ENCODE assay signal across 8 cellular contexts in the genomic region with DNA sequence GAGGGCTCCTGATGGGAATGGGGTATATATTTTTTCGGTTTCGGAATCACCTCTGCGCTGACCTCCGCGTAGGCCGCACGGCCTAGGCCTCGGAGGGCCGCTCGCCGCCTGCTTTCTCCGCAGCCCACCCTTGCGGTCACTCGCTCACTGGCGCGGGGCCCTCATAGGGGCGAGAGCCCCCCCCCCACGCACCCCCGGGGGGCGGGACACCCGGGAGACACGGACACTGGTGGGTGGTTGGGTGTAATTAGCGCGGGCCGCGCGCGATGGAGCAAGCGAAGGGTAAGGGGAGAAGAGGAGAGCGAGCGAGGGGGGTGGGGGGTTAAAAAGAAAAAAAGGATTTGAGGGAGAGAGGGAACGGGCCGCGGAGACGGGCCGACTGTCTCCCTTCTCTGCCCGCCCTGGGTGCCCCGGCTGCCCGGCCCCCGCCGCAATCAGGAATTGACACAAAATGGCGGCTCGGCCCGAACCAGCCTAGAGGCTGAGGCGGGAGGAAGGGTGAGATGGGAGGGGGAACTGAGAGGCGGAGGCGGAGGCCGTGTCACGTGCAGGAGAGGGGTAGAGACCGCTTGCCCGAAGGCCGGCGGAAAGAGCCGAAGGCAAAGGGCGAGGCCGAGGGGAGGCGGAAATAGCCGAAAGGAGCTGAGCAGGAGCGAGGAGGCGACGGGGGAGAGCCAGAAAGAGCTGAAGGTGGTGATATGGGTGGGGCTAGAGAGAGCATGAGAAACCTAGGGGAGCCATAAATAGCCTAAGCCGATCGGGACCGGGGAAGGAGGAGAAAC. TPM values are rescaled to one million over a fixed set of nuclear protein-coding genes. Genes with fewer than 3 reads are reported as not detected.
DNase-seq lines count a peak whose midpoint lies in the region; ATAC-seq and TF ChIP-seq lines count a peak whose summit lies in the region.

No MANE protein-coding gene starts in this region.

- WGBS in liver, result under 1% methylated on average over 64 of the region's 64 CpGs

- TF ChIP-seq CTCF in liver (IDR thresholded peaks at IDR 0.05; ENCODE audit: low read depth, low read length, missing input control), result no peak

- peaks cover 19% of the 10 kb centered on the region for H3K36me3 Mint-ChIP-seq in CD4-positive, CD25-positive, alpha-beta regulatory T cell
- H3K36me3 Mint-ChIP-seq in activated CD4-positive, alpha-beta memory T cell treated with anti-CD3 and anti-CD28 coated beads for 36 hours, result peaks cover 37% of the 10 kb centered on the region

- POLR2A ChIA-PET in activated CD4-positive, alpha-beta memory T cell treated with anti-CD3 and anti-CD28 coated beads for 36 hours (lab: Charles Lee), result interaction anchor here (0.6 to 9.4 kb wide), 21 partner anchors 13 to 510 kb away, joined by 3 to 205 read pairs (median 4); partner anchors contain the start of genes CCDC9, SAE1 and SLC1A5

- peaks cover 39% of the 10 kb centered on the region for H3K4me1 ChIP-seq in CD4-positive, CD25-positive, alpha-beta regulatory T cell (ENCODE audit: control insufficient read depth, insufficient read depth, low read length, poor library complexity, severe bottlenecking)
- H3K4me1 ChIP-seq in liver (ENCODE audit: control insufficient read depth in 4 of 4, insufficient read depth in 4 of 4, low read length in 3 of 4), result peaks cover 0 to 25% (median 10%) of the 10 kb centered on the region in 4 donors

- CTCF ChIA-PET in activated CD4-positive, alpha-beta memory T cell treated with anti-CD3 and anti-CD28 coated beads for 36 hours (lab: Charles Lee), result interaction anchor here (0.6 to 4.8 kb wide), 20 partner anchors 11 to 177 kb away, joined by 3 to 31 read pairs (median 4); no protein-coding TSS in a partner anchor

- H3K36me3 ChIP-seq in CD4-positive, CD25-positive, alpha-beta regulatory T cell (ENCODE audit: control insufficient read depth, insufficient read depth, low read length), result peaks cover 5% of the 10 kb centered on the region
- peaks cover 0 to 4% (median 2%) of the 10 kb centered on the region in 4 donors for H3K36me3 ChIP-seq in liver (ENCODE audit: control insufficient read depth in 4 of 4, insufficient read depth in 3 of 4, low read depth in 1 of 4, low read length in 3 of 4)

- H3K9ac ChIP-seq in liver (ENCODE audit: low read depth in 1 of 2, low read length in 2 of 2), result peak overlapping the region; percentile 94 to 99

- peaks cover 13 to 39% (median 31%) of the 10 kb centered on the region in 4 donors for H3K4me1 Mint-ChIP-seq in CD4-positive, CD25-positive, alpha-beta regulatory T cell
- H3K4me1 Mint-ChIP-seq in activated CD4-positive, alpha-beta memory T cell treated with anti-CD3 and anti-CD28 coated beads for 36 hours (ENCODE audit: low read depth), result peaks cover 27% of the 10 kb centered on the region

- no peaks in the 10 kb centered on the region for H3K9me3 ChIP-seq in CD4-positive, CD25-positive, alpha-beta regulatory T cell (ENCODE audit: control insufficient read depth in 2 of 2, low read length in 2 of 2)
- no peaks in the 10 kb centered on the region for H3K9me3 ChIP-seq in liver (ENCODE audit: control insufficient read depth in 4 of 4, low read length in 3 of 4)

- H3K27me3 Mint-ChIP-seq in CD4-positive, CD25-positive, alpha-beta regulatory T cell, result peaks cover 12% of the 10 kb centered on the region
- no peaks in the 10 kb centered on the region for H3K27me3 Mint-ChIP-seq in activated CD4-positive, alpha-beta memory T cell treated with anti-CD3 and anti-CD28 coated beads for 36 hours

- H3K9me3 Mint-ChIP-seq in CD4-positive, CD25-positive, alpha-beta regulatory T cell, result peaks cover 0 to 3% (median 0%) of the 10 kb centered on the region in 7 donors
- no peaks in the 10 kb centered on the region for H3K9me3 Mint-ChIP-seq in activated CD4-positive, alpha-beta memory T cell treated with anti-CD3 and anti-CD28 coated beads for 36 hours

- TF ChIP-seq RAD21 in liver (IDR thresholded peaks at IDR 0.05), result no peak

- intact Hi-C loops in activated CD4-positive, alpha-beta memory T cell treated with anti-CD3 and anti-CD28 coated beads for 36 hours (cut with micrococcal nuclease), result loop anchor here (1.0 to 5.0 kb wide), 12 partner anchors 17 to 487 kb away; partner anchors contain the start of genes CCDC9, INAFM1, NAPA and SAE1

- peak overlapping the region; percentile 90 to 100 (median 99) for H3K4me3 Mint-ChIP-seq in CD4-positive, CD25-positive, alpha-beta regulatory T cell
- H3K4me3 Mint-ChIP-seq in activated CD4-positive, alpha-beta memory T cell treated with anti-CD3 and anti-CD28 coated beads for 36 hours, result peak overlapping the region; percentile 85

- H3K27ac Mint-ChIP-seq in CD4-positive, CD25-positive, alpha-beta regulatory T cell, result peak overlapping the region; percentile 99 to 100 (median 99)
- H3K27ac Mint-ChIP-seq in activated CD4-positive, alpha-beta memory T cell treated with anti-CD3 and anti-CD28 coated beads for 36 hours, result peak overlapping the region; percentile 97

- peak; percentile 83 to 86 for ATAC-seq in CD4-positive, CD25-positive, alpha-beta regulatory T cell (ENCODE audit: low read depth in 2 of 2)
- ATAC-seq in GM19452 (IDR thresholded peaks at IDR 0.05; ENCODE audit: unreplicated experiment) (peak; percentile 77), HG03575 (IDR thresholded peaks at IDR 0.05; ENCODE audit: extremely low read depth, insufficient number of reproducible peaks, low FRiP score, unreplicated experiment) (peak; percentile 55)

- no peaks in the 10 kb centered on the region for H3K27me3 ChIP-seq in CD4-positive, CD25-positive, alpha-beta regulatory T cell (ENCODE audit: control insufficient read depth, insufficient read depth, low read length)
- no peaks in the 10 kb centered on the region for H3K27me3 ChIP-seq in liver (ENCODE audit: control insufficient read depth in 4 of 4, insufficient read depth in 4 of 4, low read length in 3 of 4)

- DNase-seq in CD4-positive, CD25-positive, alpha-beta regulatory T cell, result peak; percentile 100
- DNase-seq in NCI-H82 (lab: John Stamatoyannopoulos, UW) (peak; percentile 100), dermis microvascular lymphatic vessel endothelial cell (ENCODE audit: low read depth in 2 of 2) (peak; percentile 95 to 99)
- peak; percentile 100 for DNase-seq in activated CD4-positive, alpha-beta memory T cell treated with anti-CD3 and anti-CD28 coated beads for 36 hours
- peak; percentile 99 for DNase-seq in stimulated activated CD4-positive, alpha-beta T cell treated with anti-CD3 and anti-CD28 coated beads, Interleukin-4, amount 100 ng/mL, for 1 hour

- H3K4me3 ChIP-seq in CD4-positive, CD25-positive, alpha-beta regulatory T cell (ENCODE audit: low read depth, low read length), result peak overlapping the region; percentile 95
- H3K4me3 ChIP-seq in liver (ENCODE audit: low read depth in 1 of 3, low read length in 3 of 3), result peak overlapping the region; percentile 80 to 97 (median 89)

- peak overlapping the region; percentile 100 for H3K27ac ChIP-seq in CD4-positive, CD25-positive, alpha-beta regulatory T cell (ENCODE audit: insufficient read depth, low read length, poor library complexity, severe bottlenecking)
- H3K27ac ChIP-seq in liver (ENCODE audit: low read depth in 1 of 2, low read length in 2 of 2), result peak overlapping the region; percentile 99

TF ChIP-seq in liver, 16 proteins besides CTCF, POLR2A, EP300 and RAD21 (continues in another document):
- TF ChIP-seq FOXA2 (IDR thresholded peaks at IDR 0.05), result peak; percentile 6
- no peak for TF ChIP-seq GABPA (IDR thresholded peaks at IDR 0.05 in 1 of 2, conservative IDR thresholded peaks at IDR 0.05 in 1 of 2)
- TF ChIP-seq HNF4G (IDR thresholded peaks at IDR 0.05), result peak; percentile 63
- TF ChIP-seq REST (IDR thresholded peaks at IDR 0.05), result peak; percentile 77
- no peak for TF ChIP-seq FOXA1 (IDR thresholded peaks at IDR 0.05)
- peak; percentile 54 for TF ChIP-seq SP1 (IDR thresholded peaks at IDR 0.05)
- TF ChIP-seq RXRA (IDR thresholded peaks at IDR 0.05), result no peak
- TF ChIP-seq ATF3 (IDR thresholded peaks at IDR 0.05), result no peak

RNA-seq across cellular contexts. Expression of gene ZC3H4, which starts 0.7 kb away (rescaled TPM):
- 84.7 TPM for total RNA-seq in CD4-positive, CD25-positive, alpha-beta regulatory T cell
- polyA plus RNA-seq in CD4-positive, CD25-positive, alpha-beta regulatory T cell, result under 1 TPM; 0.58 to 0.84 (median 0.69) TPM
- total RNA-seq in activated CD4-positive, alpha-beta memory T cell treated with anti-CD3 and anti-CD28 coated beads for 36 hours, result 10 to 100 TPM; 77.1 to 78.6 TPM
- total RNA-seq in dermis microvascular lymphatic vessel endothelial cell (7.8 and 8.6 TPM in 2 replicates), liver (10 to 100 TPM in 1 of 2 donors, 1 to 10 TPM in 1; 7.7 to 11.8 TPM)
- 1 to 10 TPM; 2.9 to 4.8 TPM for polyA plus RNA-seq in liver

RNA-seq across cellular contexts. Expression of gene SAE1, which starts 17.8 kb away (rescaled TPM):
- total RNA-seq in CD4-positive, CD25-positive, alpha-beta regulatory T cell, result 45.5 TPM
- polyA plus RNA-seq in CD4-positive, CD25-positive, alpha-beta regulatory T cell, result 100 to 1,000 TPM; 106 to 127 (median 115) TPM
- 100 to 1,000 TPM; 154 to 157 TPM for total RNA-seq in activated CD4-positive, alpha-beta memory T cell treated with anti-CD3 and anti-CD28 coated beads for 36 hours
- 139 and 164 TPM in 2 replicates for total RNA-seq in dermis microvascular lymphatic vessel endothelial cell
- total RNA-seq in liver, result 10 to 100 TPM; 22.3 to 31.8 TPM
- polyA plus RNA-seq in liver, result 10 to 100 TPM; 19.0 to 31.7 TPM

Comparison
In these comparisons a context has a peak if more than half of its experiments do, and no peak if none do; other contexts are left out.
1. Peak in every context shown above with its lines: DNase-seq, ATAC-seq, H3K4me3 ChIP-seq and H3K27ac ChIP-seq.